31 cellular contexts compared by ENCODE assay signal in genomic region chr9:96069821-96070220, GRCh38.
"Had no signal": no experiment of that assay in that cellular context is flagged by ENCODE, and none has a peak within 500 bp of the region (broad histone marks: within the 10 kb centered on the region; RNA-seq: fewer than 3 reads in every experiment).

No MANE protein-coding gene starts in this region.

- DNase-seq: activated CD4-positive, alpha-beta memory T cell treated with anti-CD3 and anti-CD28 coated beads, Interleukin-2, amount 10 ng/mL, durations not matched to agents 7 days and 5 days; activated CD4-positive, alpha-beta T cell treated with anti-CD3 and anti-CD28 coated beads for 1 hour; activated CD4-positive, alpha-beta T cell treated with anti-CD3 and anti-CD28 coated beads for 36 hours; activated CD4-positive, alpha-beta T cell treated with anti-CD3 and anti-CD28 coated beads for 48 hours; activated CD4-positive, alpha-beta T cell treated with anti-CD3 and anti-CD28 coated beads, Interleukin-2, amount 10 ng/mL, durations not matched to agents 7 days and 5 days; activated CD4-positive, alpha-beta T cell treated with anti-CD3 and anti-CD28 coated beads, Interleukin-2, amount 50 U/mL, for 48 hours; activated CD4-positive, CD25-positive, alpha-beta regulatory T cell; activated CD8-positive, alpha-beta memory T cell treated with anti-CD3 and anti-CD28 coated beads for 24 hours; activated CD8-positive, alpha-beta memory T cell treated with anti-CD3 and anti-CD28 coated beads, Interleukin-2, amount 10 ng/mL, durations not matched to agents 7 days and 5 days; activated CD8-positive, alpha-beta memory T cell treated with anti-CD3 and anti-CD28 coated beads, Interleukin-2, amount 50 U/mL, for 48 hours; activated CD8-positive, alpha-beta T cell treated with anti-CD3 and anti-CD28 coated beads, Interleukin-2, amount 10 ng/mL, durations not matched to agents 7 days and 5 days; activated effector memory CD4-positive, alpha-beta T cell treated with Interleukin-2 at 50 U/mL for 16 hours; activated gamma-delta T cell; activated naive CD4-positive, alpha-beta T cell treated with anti-CD3 and anti-CD28 coated beads, Interleukin-2, amount 10 ng/mL, durations not matched to agents 7 days and 5 days; activated naive CD4-positive, alpha-beta T cell treated with Interleukin-2 at 50 U/mL for 16 hours; activated naive CD8-positive, alpha-beta T cell treated with anti-CD3 and anti-CD28 coated beads, Interleukin-2, amount 10 ng/mL, durations not matched to agents 7 days and 5 days; activated naive CD8-positive, alpha-beta T cell treated with anti-CD3 and anti-CD28 coated beads, Interleukin-2, amount 50 U/mL, for 24 hours; activated T-cell treated with anti-CD3 and anti-CD28 coated beads, Interleukin-2, amount 50 U/mL, for 24 hours; activated T-cell treated with anti-CD3 and anti-CD28 coated beads, Interleukin-2, amount 50 U/mL, for 48 hours; amygdala; anterior cingulate cortex; caudate nucleus; cerebellar nuclear complex; T-helper 1 cell; T-helper 2 cell; T-helper 9 cell; WERI-Rb-1 had no signal

- H3K27ac ChIP-seq: ascending aorta, cardiac muscle cell, WERI-Rb-1 had no signal

- H3K9me3 ChIP-seq: ascending aorta had no signal

- H3K4me3 ChIP-seq: ascending aorta, cardiac muscle cell had no signal

- ATAC-seq: activated CD4-positive, alpha-beta T cell treated with anti-CD3 and anti-CD28 coated beads for 36 hours; activated CD4-positive, CD25-positive, alpha-beta regulatory T cell treated with anti-CD3 and anti-CD28 coated beads, Interleukin-2, amount 50 U/mL, for 24 hours; activated CD8-positive, alpha-beta memory T cell treated with anti-CD3 and anti-CD28 coated beads, Interleukin-2, amount 10 ng/mL, durations not matched to agents 7 days and 5 days; activated CD8-positive, alpha-beta T cell treated with anti-CD3 and anti-CD28 coated beads, Interleukin-2, amount 10 ng/mL, durations not matched to agents 7 days and 5 days; activated naive CD8-positive, alpha-beta T cell treated with anti-CD3 and anti-CD28 coated beads, Interleukin-2, amount 50 U/mL, for 24 hours; WTC11 had no signal

- H3K27me3 ChIP-seq: ascending aorta, cardiac muscle cell had no signal

- H3K36me3 ChIP-seq: ascending aorta, cardiac muscle cell, WERI-Rb-1 had no signal
